7 cellular contexts compared by ENCODE assay signal in genomic region chr12:15911931-15912330, GRCh38. TPM values are rescaled to one million over a fixed set of nuclear protein-coding genes. Genes with fewer than 3 reads are reported as not detected.
DNase-seq lines count a peak whose midpoint lies in the region; ATAC-seq and TF ChIP-seq lines count a peak whose summit lies in the region.
"Not testable (repeated sequence)": the region's sequence is repeated elsewhere in the genome, so short reads cannot be mapped to it uniquely, and the experiment has no call there.

No MANE protein-coding gene starts in this region.

- H3K9ac ChIP-seq in PC-3 (ENCODE audit: low read length): peak overlapping the region; percentile 95
- peak overlapping the region; percentile 88 for H3K9ac ChIP-seq in muscle layer of colon (ENCODE audit: low read length)
- H3K9ac ChIP-seq in skeletal muscle satellite cell (ENCODE audit: low read depth, low read length): peak overlapping the region; percentile 94

- H3K27ac ChIP-seq in PC-3 (ENCODE audit: low read length) (peak overlapping the region; percentile 70), left ventricle myocardium inferior (replicated peaks) (peak overlapping the region; percentile 86), muscle layer of colon (ENCODE audit: low read depth, low read length) (peak overlapping the region; percentile 92)

- peaks cover 20% of the 10 kb centered on the region for H3K79me2 ChIP-seq in PC-3 (ENCODE audit: low read length)

- H3K4me2 ChIP-seq in PC-3 (ENCODE audit: low read length) (peak overlapping the region; percentile 88), skeletal muscle satellite cell (ENCODE audit: low read length) (peak overlapping the region; percentile 94)

- POLR2A ChIA-PET in PC-3 (lab: Charles Lee; ENCODE audit: unreplicated experiment): interaction anchor here (1.3 kb wide), 1 partner anchor 51 kb away, joined by 24 read pairs; no protein-coding TSS in a partner anchor

- peaks cover 14% of the 10 kb centered on the region for H3K4me1 ChIP-seq in PC-3 (ENCODE audit: insufficient read depth, low read length)
- H3K4me1 ChIP-seq in left ventricle myocardium inferior: peaks cover 25% of the 10 kb centered on the region
- not testable (repeated sequence) for H3K4me1 ChIP-seq in muscle layer of colon (ENCODE audit: insufficient read depth, low read length)
- peaks cover 30% of the 10 kb centered on the region for H3K4me1 ChIP-seq in skeletal muscle satellite cell (ENCODE audit: control insufficient read depth, insufficient read depth, low read length)

- DNase-seq in PC-3, left ventricle myocardium inferior: not testable (repeated sequence)

- not testable (repeated sequence) for TF ChIP-seq CTCF in GM12875 (IDR thresholded peaks at IDR 0.05; ENCODE audit: borderline replicate concordance, insufficient read depth, low read depth, low read length); PC-3 (conservative IDR thresholded peaks at IDR 0.05; ENCODE audit: low read depth, low read length); left ventricle myocardium inferior (IDR thresholded peaks at IDR 0.05; ENCODE audit: borderline replicate concordance)

- H3K36me3 ChIP-seq in PC-3 (ENCODE audit: low read depth, low read length); left ventricle myocardium inferior; muscle layer of colon (ENCODE audit: insufficient read depth, low read length); skeletal muscle satellite cell (ENCODE audit: insufficient read depth, low read length): not testable (repeated sequence)

- intact Hi-C loops in PC-3 (cut with micrococcal nuclease); left ventricle myocardium inferior (cut with micrococcal nuclease): not testable (repeated sequence)
- intact Hi-C loops in dendritic cell treated with granulocyte-macrophage colony-stimulating factor and Interleukin-4, amounts not matched to agents 40 ng/mL and 50 ng/mL, for 4 days (cut with micrococcal nuclease): loop anchor here (1.0 kb wide), 1 partner anchor 30 kb away; the partner anchor contains the start of gene STRAP

- not testable (repeated sequence) for H3K9me3 ChIP-seq in PC-3 (ENCODE audit: low read length); left ventricle myocardium inferior (replicated peaks); muscle layer of colon (ENCODE audit: low read length); skeletal muscle satellite cell (replicated peaks; ENCODE audit: low read length)

- 0 out of 2 replicates have a peak, but pooled peaks have one; percentile 9 for ATAC-seq in PC-3
- ATAC-seq in activated T-helper 17 cell treated with anti-CD3 and anti-CD28 coated beads, Interleukin-2, amount 50 U/mL, for 72 hours (replicated peaks): not testable (repeated sequence)

- H3F3A ChIP-seq in PC-3 (ENCODE audit: low read length, unreplicated experiment): not testable (repeated sequence)

- not testable (repeated sequence) for H3K27me3 Mint-ChIP-seq in activated T-helper 17 cell treated with anti-CD3 and anti-CD28 coated beads, Interleukin-2, amount 50 U/mL, for 72 hours; dendritic cell treated with granulocyte-macrophage colony-stimulating factor and Interleukin-4, amounts not matched to agents 40 ng/mL and 50 ng/mL, for 4 days

- H3K27ac Mint-ChIP-seq in activated T-helper 17 cell treated with anti-CD3 and anti-CD28 coated beads, Interleukin-2, amount 50 U/mL, for 72 hours: peak overlapping the region; percentile 92
- H3K27ac Mint-ChIP-seq in dendritic cell treated with granulocyte-macrophage colony-stimulating factor and Interleukin-4, amounts not matched to agents 40 ng/mL and 50 ng/mL, for 4 days: peak overlapping the region; percentile 92

- CTCF ChIA-PET in PC-3 (lab: Charles Lee): not testable (repeated sequence)

- peak overlapping the region; percentile 95 for H3K4me3 Mint-ChIP-seq in activated T-helper 17 cell treated with anti-CD3 and anti-CD28 coated beads, Interleukin-2, amount 50 U/mL, for 72 hours
- peak overlapping the region; percentile 84 for H3K4me3 Mint-ChIP-seq in dendritic cell treated with granulocyte-macrophage colony-stimulating factor and Interleukin-4, amounts not matched to agents 40 ng/mL and 50 ng/mL, for 4 days

- H3K4me3 ChIP-seq in GM12875 (ENCODE audit: low read depth, low read length): peak overlapping the region; percentile 90
- peak overlapping the region; percentile 74 for H3K4me3 ChIP-seq in PC-3 (ENCODE audit: low read length)
- peak overlapping the region; percentile 73 for H3K4me3 ChIP-seq in left ventricle myocardium inferior
- H3K4me3 ChIP-seq in muscle layer of colon (ENCODE audit: low read depth in 1 of 2, low read length in 2 of 2): peak overlapping the region; percentile 76 to 88
- H3K4me3 ChIP-seq in skeletal muscle satellite cell (ENCODE audit: low read length): peak overlapping the region; percentile 89

- H4K20me1 ChIP-seq in PC-3 (ENCODE audit: low read length): not testable (repeated sequence)

- peak overlapping the region; percentile 93 for H2AFZ ChIP-seq in PC-3 (ENCODE audit: low read length)

- not testable (repeated sequence) for H3K27me3 ChIP-seq in PC-3 (ENCODE audit: low read length); left ventricle myocardium inferior (ENCODE audit: low read depth); muscle layer of colon (ENCODE audit: control insufficient read depth in 1 of 2, insufficient read depth in 2 of 2, low read length in 2 of 2); skeletal muscle satellite cell (ENCODE audit: control insufficient read depth, insufficient read depth, low read length)

- H3K9me2 ChIP-seq in PC-3 (replicated peaks; ENCODE audit: low read length): not testable (repeated sequence)

- not testable (repeated sequence) for BruUV-seq in PC-3 (replicated peaks; lab: Mats Ljungman, UMichigan)

- not testable (repeated sequence) for H3K36me3 Mint-ChIP-seq in activated T-helper 17 cell treated with anti-CD3 and anti-CD28 coated beads, Interleukin-2, amount 50 U/mL, for 72 hours (ENCODE audit: low read depth); dendritic cell treated with granulocyte-macrophage colony-stimulating factor and Interleukin-4, amounts not matched to agents 40 ng/mL and 50 ng/mL, for 4 days (ENCODE audit: low read depth)

- not testable (repeated sequence) for H3K4me1 Mint-ChIP-seq in activated T-helper 17 cell treated with anti-CD3 and anti-CD28 coated beads, Interleukin-2, amount 50 U/mL, for 72 hours
- H3K4me1 Mint-ChIP-seq in dendritic cell treated with granulocyte-macrophage colony-stimulating factor and Interleukin-4, amounts not matched to agents 40 ng/mL and 50 ng/mL, for 4 days (ENCODE audit: low read depth): peaks cover 13% of the 10 kb centered on the region

- H3K9me3 Mint-ChIP-seq in activated T-helper 17 cell treated with anti-CD3 and anti-CD28 coated beads, Interleukin-2, amount 50 U/mL, for 72 hours; dendritic cell treated with granulocyte-macrophage colony-stimulating factor and Interleukin-4, amounts not matched to agents 40 ng/mL and 50 ng/mL, for 4 days: not testable (repeated sequence)

RNA-seq across cellular contexts. Expression of gene DERA, which starts 0.8 kb away (rescaled TPM):
- total RNA-seq in PC-3 (2014; rRNA removed) (34.6 and 49.4 TPM in 2 replicates), left ventricle myocardium inferior (20.2 TPM)
- total RNA-seq in activated T-helper 17 cell treated with anti-CD3 and anti-CD28 coated beads, Interleukin-2, amount 50 U/mL, for 72 hours: 10 to 100 TPM; 19.2 to 26.1 TPM
- 57.3 and 66.2 TPM in 2 replicates for total RNA-seq in skeletal muscle satellite cell (2012; rRNA removed)

RNA-seq across cellular contexts. Expression of gene STRAP, which starts 29.7 kb away (rescaled TPM):
- total RNA-seq in PC-3 (2014; rRNA removed) (64.8 and 80.4 TPM in 2 replicates), left ventricle myocardium inferior (130 TPM)
- 100 to 1,000 TPM in 1 of 2 donors, 10 to 100 TPM in 1; 62.4 to 131 TPM for total RNA-seq in activated T-helper 17 cell treated with anti-CD3 and anti-CD28 coated beads, Interleukin-2, amount 50 U/mL, for 72 hours
- total RNA-seq in skeletal muscle satellite cell (2012; rRNA removed): 135 and 137 TPM in 2 replicates
